ENCODE assay signal across 7 cellular contexts in the genomic region with DNA sequence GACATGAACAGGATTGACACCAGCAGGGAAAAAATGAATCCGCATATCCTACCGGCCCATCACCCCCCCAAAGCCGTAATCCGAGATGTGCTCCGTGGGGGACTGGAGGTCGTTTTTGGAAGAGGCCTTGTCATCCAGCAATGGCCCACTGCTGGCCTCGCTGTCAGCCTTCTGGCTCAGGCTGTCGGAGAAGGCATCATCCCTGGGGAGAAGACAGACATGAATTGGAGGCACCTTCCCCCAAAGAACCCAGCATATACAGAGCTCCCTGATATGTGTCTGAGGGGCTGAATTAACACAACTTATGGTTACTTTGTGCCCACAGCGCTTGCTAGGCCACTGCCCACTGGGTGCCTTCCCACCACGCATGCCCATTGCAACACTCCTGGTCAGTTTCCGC.
"Had no signal": no experiment of that assay in that cellular context is flagged by ENCODE, and none has a peak within 500 bp of the region (broad histone marks: within the 10 kb centered on the region; RNA-seq: fewer than 3 reads in every experiment).

No MANE protein-coding gene starts in this region.

- H3K27ac Mint-ChIP-seq: GM23338, H9, HFFc6, IgD-negative memory B cell had no signal

- H3K4me3 ChIP-seq: GM23338 had no signal

- ATAC-seq: GM23338, HepG2 had no signal

- H3K27ac ChIP-seq: HL-60 had no signal

- H3K4me3 Mint-ChIP-seq: GM23338, H9, HFFc6, IgD-negative memory B cell had no signal

- H2AFZ ChIP-seq: GM23338 had no signal

- DNase-seq: H9, HCEC 1CT, HFFc6 had no signal

- H3K4me1 Mint-ChIP-seq: IgD-negative memory B cell had no signal

- H3K4me2 ChIP-seq: GM23338 had no signal

- H3K27me3 Mint-ChIP-seq: IgD-negative memory B cell had no signal

- H3K36me3 Mint-ChIP-seq: IgD-negative memory B cell had no signal

- H3K9me3 Mint-ChIP-seq: GM23338, H9, HFFc6, IgD-negative memory B cell had no signal
